8 cellular contexts compared by ENCODE assay signal in the genomic region with DNA sequence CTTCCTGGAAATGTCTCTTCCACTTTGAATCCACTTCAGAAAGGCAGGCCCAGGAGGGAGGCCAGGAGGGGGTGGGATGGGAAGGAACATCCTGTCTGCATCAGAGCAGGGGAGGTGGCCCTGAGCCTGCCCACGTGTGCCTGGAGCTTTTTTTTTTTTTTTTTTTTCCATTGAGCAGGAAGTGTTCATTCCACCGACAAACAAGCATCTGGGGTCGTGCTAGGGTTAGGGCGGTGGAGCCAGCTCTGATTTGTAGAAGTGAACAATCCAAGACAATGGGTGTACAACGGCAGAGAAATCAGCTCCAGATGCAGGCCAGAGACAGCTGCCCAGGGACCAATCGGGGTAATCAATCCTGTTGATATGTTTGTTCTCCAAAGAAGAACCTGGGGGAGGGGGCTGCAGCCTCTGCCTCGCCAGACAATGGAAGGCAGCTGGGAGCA.
A peak's percentile ranks its signal among the peaks of the same experiment; 100 is the strongest.
DNase-seq lines count a peak whose midpoint lies in the region; ATAC-seq, FAIRE-seq and TF ChIP-seq lines count a peak whose summit lies in the region.

No MANE protein-coding gene starts in this region.

- no peaks in the 10 kb centered on the region; the same call in 1 of the 2 replicates for H3K36me3 ChIP-seq in BJ (ENCODE audit: control insufficient read depth, insufficient read depth, low read length)
- H3K36me3 ChIP-seq in bronchial epithelial cell (ENCODE audit: control insufficient read depth, insufficient read depth, low read length) = peaks cover 1% of the 10 kb centered on the region
- H3K36me3 ChIP-seq in lower lobe of right lung = no peaks in the 10 kb centered on the region

- TF ChIP-seq CTCF in BJ (IDR thresholded peaks at IDR 0.05; ENCODE audit: insufficient read depth, low read depth, low read length) = no peak
- TF ChIP-seq CTCF in bronchial epithelial cell (IDR thresholded peaks at IDR 0.05; ENCODE audit: insufficient read depth, low read length, severe bottlenecking) = no peak
- TF ChIP-seq CTCF in lower lobe of right lung (IDR thresholded peaks at IDR 0.05) = no peak

- no peak overlapping the region for H3K4me3 ChIP-seq in BJ (ENCODE audit: low read depth, low read length)
- no peak overlapping the region for H3K4me3 ChIP-seq in Jurkat, Clone E6-1 (ENCODE audit: low read length)
- no peak overlapping the region for H3K4me3 ChIP-seq in bronchial epithelial cell (ENCODE audit: low read depth, low read length)
- H3K4me3 ChIP-seq in lower lobe of right lung = no peak overlapping the region

- no peaks in the 10 kb centered on the region for H3K9me3 ChIP-seq in lower lobe of right lung

- no peak for FAIRE-seq in bronchial epithelial cell (lab: Jason Lieb, UNC)

- CTCF ChIA-PET in BJ (lab: Yijun Ruan, JAX) = interaction anchor here (0.9 to 2.3 kb wide), 5 partner anchors 8 to 94 kb away, joined by 3 to 7 read pairs (median 5); partner anchors contain the start of gene SSBP3

- POLR2A ChIA-PET in BJ (lab: Charles Lee) = interaction anchor here (0.5 to 0.7 kb wide), 8 partner anchors 11 to 156 kb away, joined by 3 to 7 read pairs (median 4); no protein-coding TSS in a partner anchor

- ATAC-seq in lower lobe of right lung (peak; percentile 60 to 72), GM21515 (IDR thresholded peaks at IDR 0.05; ENCODE audit: unreplicated experiment) (no peak)

- intact Hi-C loops in lower lobe of right lung (cut with DNase I) = no loop called here

- peak; percentile 30 for DNase-seq in BJ (ENCODE audit: low read depth)
- peak; percentile 60 for DNase-seq in Jurkat, Clone E6-1 (ENCODE audit: low read depth, low spot score)
- peak; percentile 47 for DNase-seq in bronchial epithelial cell (ENCODE audit: low read depth)
- DNase-seq in lower lobe of right lung = no peak
- DNase-seq in epidermal melanocyte (ENCODE audit: insufficient read length, low spot score) = no peak
- no peak for DNase-seq in SKM-1 treated with dmso at 0.1 percent for 144 hours (lab: John Stamatoyannopoulos, UW; ENCODE audit: unreplicated experiment)
- DNase-seq in GOT3 (lab: John Stamatoyannopoulos, UW) = no peak

- peak overlapping the region; percentile 73 for H3K27ac ChIP-seq in lower lobe of right lung

- H3K27me3 ChIP-seq in BJ (ENCODE audit: control insufficient read depth, insufficient read depth, low read length) = no peaks in the 10 kb centered on the region
- no peaks in the 10 kb centered on the region for H3K27me3 ChIP-seq in bronchial epithelial cell (ENCODE audit: control insufficient read depth, insufficient read depth, low read length)
- no peaks in the 10 kb centered on the region for H3K27me3 ChIP-seq in lower lobe of right lung (ENCODE audit: low read depth)

- peaks cover 54% of the 10 kb centered on the region for H3K4me1 ChIP-seq in lower lobe of right lung

Comparison
In these comparisons a context has a peak if more than half of its experiments do, and no peak if none do; other contexts are left out.
1. DNase-seq: peak in BJ (single experiment), Jurkat, Clone E6-1 (single experiment) and bronchial epithelial cell (single experiment); none in lower lobe of right lung (single experiment), epidermal melanocyte (single experiment), SKM-1 treated with dmso at 0.1 percent for 144 hours (single experiment) and GOT3 (single experiment).